ENCODE assay signal across 33 cellular contexts in genomic region chr2:122358729-122359128, GRCh38.
"Had no signal": no experiment of that assay in that cellular context is flagged by ENCODE, and none has a peak within 500 bp of the region (broad histone marks: within the 10 kb centered on the region; RNA-seq: fewer than 3 reads in every experiment).

No MANE protein-coding gene starts in this region.

- DNase-seq: Karpas-422, Kasumi-1, MG63, MM.1S, MV-4-11, NCI-H1048, NCI-H1092, NCI-H1092 treated with DMSO at 0.1 percent for 48 hours, NCI-H1105, NCI-H1105 treated with DMSO at 0.1 percent for 48 hours, NCI-H1417 treated with DMSO at 0.1 percent for 48 hours, NCI-H1436, NCI-H1436 treated with DMSO at 0.1 percent for 48 hours, NCI-H146, NCI-H1694, NCI-H1694 treated with DMSO at 0.1 percent for 48 hours, NCI-H187, NCI-H187 treated with DMSO at 0.1 percent for 48 hours, NCI-H1930, NCI-H2029, NCI-H2029 treated with DMSO at 0.1 percent for 48 hours, NCI-H2081, NCI-H2081 treated with DMSO at 0.1 percent for 48 hours, NCI-H2107, NCI-H2171, NCI-H2171 treated with DMSO at 0.1 percent for 48 hours, NCI-H2227 treated with DMSO at 0.1 percent for 48 hours, NCI-H226, NCI-H345, NCI-H446, NCI-H446 treated with DMSO at 0.1 percent for 48 hours, NCI-H510A, NCI-H510A treated with DMSO at 0.1 percent for 48 hours had no signal

- H3K9me3 ChIP-seq: MG63 had no signal

- H3K36me3 ChIP-seq: MG63 had no signal

- H3K27me3 ChIP-seq: MG63 had no signal

- H3K4me3 ChIP-seq: MG63 had no signal
